In genomic region chr6:69985180-69985579, GRCh38 we compare ENCODE assay signal across 13 cellular contexts.
DNase-seq lines count a peak whose midpoint lies in the region; ATAC-seq, FAIRE-seq and TF ChIP-seq lines count a peak whose summit lies in the region.
"Had no signal": no experiment of that assay in that cellular context is flagged by ENCODE, and none has a peak within 500 bp of the region (broad histone marks: within the 10 kb centered on the region; RNA-seq: fewer than 3 reads in every experiment).

No MANE protein-coding gene starts in this region.

- intact Hi-C loops in GM12878 (cut with micrococcal nuclease; ENCODE audit: unreplicated experiment) (loop anchor here (10.0 kb wide), 1 partner anchor 150 kb away; no protein-coding TSS in a partner anchor), left ventricle myocardium superior (cut with micrococcal nuclease) (no loop called here)

- TF ChIP-seq EP300 in GM12878 (IDR thresholded peaks at IDR 0.05; ENCODE audit: borderline replicate concordance in 1 of 2, control insufficient read depth in 1 of 2, low read depth in 2 of 2, low read length in 2 of 2): no peak

- peak in 1 of 3 experiments; percentile 27; a peak in 1 of 6 replicates for TF ChIP-seq CTCF in GM12878 (IDR thresholded peaks at IDR 0.05 in 2 of 3, conservative IDR thresholded peaks at IDR 0.05 in 1 of 3; ENCODE audit: control insufficient read depth in 2 of 3, extremely low read depth in 1 of 3, insufficient read depth in 1 of 3, low read depth in 3 of 3, low read length in 3 of 3)

- H3K27ac ChIP-seq in GM12878 (ENCODE audit: control insufficient read depth, insufficient read depth): no peak overlapping the region
- H3K27ac ChIP-seq: prostate gland had no signal

- H3K79me2 ChIP-seq in GM12878 (ENCODE audit: control insufficient read depth, insufficient read depth, low read length): no peaks in the 10 kb centered on the region

- in situ Hi-C loops in Caki2 (cut with HindIII; ENCODE audit: low pct_unique_long_range_greater_than_20kb, low sequenced_read_pairs) (no loop called here), GM12878 (cut with MboI) (no loop called here)

- no peaks in the 10 kb centered on the region for H3K27me3 ChIP-seq in GM12878 (replicated peaks in 1 of 2; ENCODE audit: control insufficient read depth in 2 of 2, insufficient read depth in 2 of 2, low read length in 1 of 2)
- H3K27me3 ChIP-seq: BE2C had no signal

- H3K36me3 ChIP-seq in GM12878 (ENCODE audit: control insufficient read depth in 2 of 2, insufficient read depth in 2 of 2, low read length in 1 of 2): no peaks in the 10 kb centered on the region
- H3K36me3 ChIP-seq: BE2C, prostate gland had no signal

- TF ChIP-seq RAD21 in GM12878 (IDR thresholded peaks at IDR 0.05; ENCODE audit: insufficient read depth, low read depth, low read length): peak; percentile 53; the same call in 1 of the 2 replicates

- WGBS in GM12878 (ENCODE audit: insufficient coverage, insufficient replicate concordance, low lambda C conversion rate, missing lambda C conversion rate): 63% methylated on average over 1 of the region's 1 CpG

- FAIRE-seq in GM12878 (lab: Jason Lieb, UNC): no peak

- no peak overlapping the region for H3K4me2 ChIP-seq in GM12878 (ENCODE audit: control insufficient read depth, insufficient read depth)

- POLR2A ChIA-PET in GM12878 (lab: Charles Lee): interaction anchor here (1.3 kb wide), 1 partner anchor 9 kb away, joined by 3 read pairs; no protein-coding TSS in a partner anchor

- H4K20me1 ChIP-seq in GM12878 (ENCODE audit: control insufficient read depth, insufficient read depth): no peaks in the 10 kb centered on the region

- H2AFZ ChIP-seq in GM12878 (ENCODE audit: control insufficient read depth, low read depth, low read length): no peak overlapping the region

- RAD21 ChIA-PET in GM12878 (lab: Charles Lee; ENCODE audit: unreplicated experiment): interaction anchor here (1.1 to 1.2 kb wide), 4 partner anchors 117 to 254 kb away, joined by 3 to 6 read pairs (median 3); no protein-coding TSS in a partner anchor

- peak; percentile 19 for DNase-seq in Caki2 (ENCODE audit: low read depth)
- DNase-seq in GM12878 (ENCODE audit: low read depth, low spot score): no peak
- no peak for DNase-seq in SIG-M5 treated with dmso at 0.1 percent for 504 hours (lab: John Stamatoyannopoulos, UW; ENCODE audit: unreplicated experiment)
- DNase-seq in stimulated activated CD4-positive, alpha-beta T cell treated with anti-CD3 and anti-CD28 coated beads, Interleukin-4, amount 100 ng/mL, for 24 hours: no peak
- no peak for DNase-seq in left ventricle myocardium superior
- DNase-seq in iPS-NIHi11 (ENCODE audit: low spot score): no peak
- DNase-seq: BE2C, Karpas-422, NCI-H524 had no signal

- peaks cover 3% of the 10 kb centered on the region; the same call in 1 of the 2 replicates for H3K4me1 ChIP-seq in GM12878 (ENCODE audit: control insufficient read depth, insufficient read depth, low read length)
- H3K4me1 ChIP-seq: BE2C, prostate gland had no signal

- H3K4me3 ChIP-seq in GM12878: no peak overlapping the region
- H3K4me3 ChIP-seq: prostate gland had no signal

- BruUV-seq in GM12878 (replicated peaks; lab: Mats Ljungman, UMichigan): no TSS peak

- SMC1A ChIA-PET in GM12878 (lab: Charles Lee; ENCODE audit: uncharacterized antibody, unreplicated experiment): interaction anchor here (1.1 to 1.9 kb wide), 4 partner anchors 9 to 266 kb away, joined by 3 to 6 read pairs (median 4); no protein-coding TSS in a partner anchor

- ATAC-seq in GM19455 (IDR thresholded peaks at IDR 0.05; ENCODE audit: unreplicated experiment): peak; percentile 53
- peak; percentile 51 for ATAC-seq in HG03095 (IDR thresholded peaks at IDR 0.05; ENCODE audit: unreplicated experiment)
- ATAC-seq in GM12878: peak; percentile 86
- no peak for ATAC-seq in left ventricle myocardium superior
- ATAC-seq: left lobe of liver had no signal

- TF ChIP-seq POLR2A in GM12878 (IDR thresholded peaks at IDR 0.05; ENCODE audit: low read depth, low read length): no peak

- no peaks in the 10 kb centered on the region for H3K9me3 ChIP-seq in GM12878 (replicated peaks; ENCODE audit: control insufficient read depth, insufficient read depth, low read length)
- H3K9me3 ChIP-seq: BE2C, prostate gland had no signal

- CTCF ChIA-PET in GM12878 (lab: Yijun Ruan, JAX): interaction anchor here (1.0 to 2.2 kb wide), 4 partner anchors 11 to 124 kb away, joined by 3 to 6 read pairs (median 4); no protein-coding TSS in a partner anchor

- H3K9ac ChIP-seq in GM12878 (ENCODE audit: control insufficient read depth, insufficient read depth, low read length): no peak overlapping the region

TF ChIP-seq in GM12878, 131 proteins besides CTCF, POLR2A, EP300 and RAD21:
- TF ChIP-seq JUNB (IDR thresholded peaks at IDR 0.05) (0 out of 2 replicates have a peak, but pooled peaks have one; percentile 21), CUX1 (IDR thresholded peaks at IDR 0.05; ENCODE audit: insufficient replicate concordance, low read depth, low read length) (no peak), LARP7 (IDR thresholded peaks at IDR 0.05) (no peak), RFX5 (IDR thresholded peaks at IDR 0.05; ENCODE audit: low read depth, low read length) (no peak)
